ENCODE assay signal across 12 cellular contexts in the genomic region with DNA sequence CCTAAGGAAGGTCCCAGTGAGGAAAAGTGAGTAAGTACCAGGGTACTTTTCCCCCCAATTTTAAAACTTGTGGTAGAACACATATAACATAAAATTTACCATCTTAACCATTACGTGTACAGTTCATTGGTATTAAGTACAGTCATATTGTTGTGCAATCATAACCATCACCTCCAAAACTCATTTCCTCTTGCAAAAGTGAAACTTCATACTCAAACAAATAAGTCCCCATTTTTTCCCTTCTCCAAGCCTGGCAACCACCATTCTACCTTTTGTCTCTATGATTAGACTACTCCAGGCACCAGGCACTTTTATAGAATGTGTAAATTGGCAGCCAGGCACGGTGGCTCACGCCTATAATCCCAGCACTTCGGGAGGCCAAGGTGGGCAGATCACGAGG. TPM values are rescaled to one million over a fixed set of nuclear protein-coding genes. Genes with fewer than 3 reads are reported as not detected.
A peak's percentile ranks its signal among the peaks of the same experiment; 100 is the strongest.
DNase-seq lines count a peak whose midpoint lies in the region; ATAC-seq and TF ChIP-seq lines count a peak whose summit lies in the region.
"Had no signal": no experiment of that assay in that cellular context is flagged by ENCODE, and none has a peak within 500 bp of the region (broad histone marks: within the 10 kb centered on the region; RNA-seq: fewer than 3 reads in every experiment).

No MANE protein-coding gene starts in this region.

- no peak for ATAC-seq in activated naive CD8-positive, alpha-beta T cell treated with anti-CD3 and anti-CD28 coated beads, Interleukin-2, amount 10 ng/mL, durations not matched to agents 7 days and 5 days (ENCODE audit: low read depth)
- ATAC-seq in HG02885 (IDR thresholded peaks at IDR 0.05; ENCODE audit: poor library complexity, unreplicated experiment): peak; percentile 39
- ATAC-seq in stimulated activated memory B cell treated with anti-CD40 and anti-IgM and Interleukin-4, amounts not matched to agents 10 μg/mL and 1 μg/mL and 100 μg/mL, for 72 hours: peak; percentile 80
- ATAC-seq: right cardiac atrium had no signal

- no peak for TF ChIP-seq CTCF in RWPE1 (conservative IDR thresholded peaks at IDR 0.05; ENCODE audit: low read depth)

- peaks cover 30% of the 10 kb centered on the region for H3K4me1 Mint-ChIP-seq in activated naive CD8-positive, alpha-beta T cell treated with anti-CD3 and anti-CD28 coated beads, Interleukin-2, amount 10 ng/mL, durations not matched to agents 7 days and 5 days
- H3K4me1 Mint-ChIP-seq in activated naive CD8-positive, alpha-beta T cell treated with anti-CD3 and anti-CD28 coated beads for 36 hours: peaks cover 3% of the 10 kb centered on the region
- peaks cover 33% of the 10 kb centered on the region for H3K4me1 Mint-ChIP-seq in stimulated activated memory B cell treated with anti-CD40 and anti-IgM and Interleukin-4, amounts not matched to agents 10 μg/mL and 1 μg/mL and 100 μg/mL, for 72 hours

- H3K9me3 Mint-ChIP-seq in activated naive CD8-positive, alpha-beta T cell treated with anti-CD3 and anti-CD28 coated beads, Interleukin-2, amount 10 ng/mL, durations not matched to agents 7 days and 5 days: no peaks in the 10 kb centered on the region
- H3K9me3 Mint-ChIP-seq in activated naive CD8-positive, alpha-beta T cell treated with anti-CD3 and anti-CD28 coated beads for 36 hours: no peaks in the 10 kb centered on the region
- no peaks in the 10 kb centered on the region for H3K9me3 Mint-ChIP-seq in stimulated activated memory B cell treated with anti-CD40 and anti-IgM and Interleukin-4, amounts not matched to agents 10 μg/mL and 1 μg/mL and 100 μg/mL, for 72 hours
- H3K9me3 Mint-ChIP-seq: endodermal cell had no signal

- H3K27ac ChIP-seq in RWPE1: peak overlapping the region; percentile 24; the same call in 1 of the 2 replicates
- H3K27ac ChIP-seq: C4-2B had no signal

- no peak for DNase-seq in activated naive CD8-positive, alpha-beta T cell treated with anti-CD3 and anti-CD28 coated beads, Interleukin-2, amount 10 ng/mL, durations not matched to agents 7 days and 5 days
- no peak for DNase-seq in activated naive CD8-positive, alpha-beta T cell treated with anti-CD3 and anti-CD28 coated beads for 36 hours
- DNase-seq in RWPE1 (ENCODE audit: low spot score) (no peak), SK-N-DZ (ENCODE audit: low spot score) (no peak), GM03348 (ENCODE audit: low spot score) (no peak), AG08396 (ENCODE audit: low spot score) (no peak)
- DNase-seq: activated naive CD4-positive, alpha-beta T cell treated with Interleukin-2 at 50 U/mL for 16 hours; endodermal cell; right cardiac atrium had no signal

- no peak overlapping the region for H3K4me3 Mint-ChIP-seq in activated naive CD8-positive, alpha-beta T cell treated with anti-CD3 and anti-CD28 coated beads, Interleukin-2, amount 10 ng/mL, durations not matched to agents 7 days and 5 days
- no peak overlapping the region for H3K4me3 Mint-ChIP-seq in activated naive CD8-positive, alpha-beta T cell treated with anti-CD3 and anti-CD28 coated beads for 36 hours
- peak overlapping the region; percentile 42 for H3K4me3 Mint-ChIP-seq in stimulated activated memory B cell treated with anti-CD40 and anti-IgM and Interleukin-4, amounts not matched to agents 10 μg/mL and 1 μg/mL and 100 μg/mL, for 72 hours
- H3K4me3 Mint-ChIP-seq: endodermal cell had no signal

- H3K27ac Mint-ChIP-seq in activated naive CD8-positive, alpha-beta T cell treated with anti-CD3 and anti-CD28 coated beads, Interleukin-2, amount 10 ng/mL, durations not matched to agents 7 days and 5 days: peak overlapping the region; percentile 24
- H3K27ac Mint-ChIP-seq in activated naive CD8-positive, alpha-beta T cell treated with anti-CD3 and anti-CD28 coated beads for 36 hours: no peak overlapping the region
- peak overlapping the region; percentile 84 for H3K27ac Mint-ChIP-seq in stimulated activated memory B cell treated with anti-CD40 and anti-IgM and Interleukin-4, amounts not matched to agents 10 μg/mL and 1 μg/mL and 100 μg/mL, for 72 hours
- H3K27ac Mint-ChIP-seq: endodermal cell had no signal

- POLR2A ChIA-PET in activated naive CD8-positive, alpha-beta T cell treated with anti-CD3 and anti-CD28 coated beads, Interleukin-2, amount 10 ng/mL, durations not matched to agents 7 days and 5 days (lab: Charles Lee): interaction anchor here (1.2 to 2.1 kb wide), 3 partner anchors 12 to 16 kb away, joined by 3 to 6 read pairs (median 3); a partner anchor contains a TSS
- POLR2A ChIA-PET in RWPE1 (lab: Yijun Ruan, JAX; ENCODE audit: low non-redundant PET): no interaction called here

- H3K27me3 Mint-ChIP-seq in activated naive CD8-positive, alpha-beta T cell treated with anti-CD3 and anti-CD28 coated beads, Interleukin-2, amount 10 ng/mL, durations not matched to agents 7 days and 5 days: no peaks in the 10 kb centered on the region
- no peaks in the 10 kb centered on the region for H3K27me3 Mint-ChIP-seq in activated naive CD8-positive, alpha-beta T cell treated with anti-CD3 and anti-CD28 coated beads for 36 hours
- no peaks in the 10 kb centered on the region for H3K27me3 Mint-ChIP-seq in stimulated activated memory B cell treated with anti-CD40 and anti-IgM and Interleukin-4, amounts not matched to agents 10 μg/mL and 1 μg/mL and 100 μg/mL, for 72 hours

- CTCF ChIA-PET in RWPE1 (lab: Yijun Ruan, JAX): interaction anchor here (0.9 kb wide), 1 partner anchor 58 kb away, joined by 3 read pairs; no protein-coding TSS in a partner anchor

- peaks cover 57% of the 10 kb centered on the region for H3K36me3 Mint-ChIP-seq in activated naive CD8-positive, alpha-beta T cell treated with anti-CD3 and anti-CD28 coated beads, Interleukin-2, amount 10 ng/mL, durations not matched to agents 7 days and 5 days
- H3K36me3 Mint-ChIP-seq in activated naive CD8-positive, alpha-beta T cell treated with anti-CD3 and anti-CD28 coated beads for 36 hours: peaks cover 48% of the 10 kb centered on the region
- peaks cover 16% of the 10 kb centered on the region for H3K36me3 Mint-ChIP-seq in stimulated activated memory B cell treated with anti-CD40 and anti-IgM and Interleukin-4, amounts not matched to agents 10 μg/mL and 1 μg/mL and 100 μg/mL, for 72 hours

RNA-seq across cellular contexts. Expression of a gene that starts 12.2 kb away (rescaled TPM):
- total RNA-seq in activated naive CD8-positive, alpha-beta T cell treated with anti-CD3 and anti-CD28 coated beads, Interleukin-2, amount 10 ng/mL, durations not matched to agents 7 days and 5 days: 100 to 1,000 TPM; 132 to 149 TPM
- 10 to 100 TPM; 89.2 to 90.3 TPM for total RNA-seq in activated naive CD8-positive, alpha-beta T cell treated with anti-CD3 and anti-CD28 coated beads for 36 hours
- polyA plus RNA-seq in SK-N-DZ (2014; cell fraction: cytosol; rRNA removed): 398 and 437 TPM in 2 replicates
- 650 and 674 TPM in 2 replicates for polyA plus RNA-seq in SK-N-DZ (2014; cell fraction: nucleus; rRNA removed)

RNA-seq across cellular contexts. Expression of a gene that starts 27.5 kb away (rescaled TPM):
- total RNA-seq in activated naive CD8-positive, alpha-beta T cell treated with anti-CD3 and anti-CD28 coated beads, Interleukin-2, amount 10 ng/mL, durations not matched to agents 7 days and 5 days: 10 to 100 TPM; 31.5 to 31.6 TPM
- 10 to 100 TPM; 23.3 to 23.6 TPM for total RNA-seq in activated naive CD8-positive, alpha-beta T cell treated with anti-CD3 and anti-CD28 coated beads for 36 hours
- polyA plus RNA-seq in SK-N-DZ (2014; cell fraction: cytosol; rRNA removed): 16.0 and 20.1 TPM in 2 replicates
- 57.0 and 66.6 TPM in 2 replicates for polyA plus RNA-seq in SK-N-DZ (2014; cell fraction: nucleus; rRNA removed)

RNA-seq across cellular contexts. Expression of a gene that starts 40.3 kb away (rescaled TPM):
- total RNA-seq in activated naive CD8-positive, alpha-beta T cell treated with anti-CD3 and anti-CD28 coated beads, Interleukin-2, amount 10 ng/mL, durations not matched to agents 7 days and 5 days: 10 to 100 TPM; 22.8 to 26.2 TPM
- 10 to 100 TPM; 17.2 to 23.3 TPM for total RNA-seq in activated naive CD8-positive, alpha-beta T cell treated with anti-CD3 and anti-CD28 coated beads for 36 hours
- polyA plus RNA-seq in SK-N-DZ (2014; cell fraction: cytosol; rRNA removed): 8.0 and 17.9 TPM in 2 replicates
- 22.3 and 33.5 TPM in 2 replicates for polyA plus RNA-seq in SK-N-DZ (2014; cell fraction: nucleus; rRNA removed)

RNA-seq across cellular contexts. Expression of a gene that starts 47.0 kb away (rescaled TPM):
- total RNA-seq in activated naive CD8-positive, alpha-beta T cell treated with anti-CD3 and anti-CD28 coated beads, Interleukin-2, amount 10 ng/mL, durations not matched to agents 7 days and 5 days: 10 to 100 TPM; 77.9 to 78.6 TPM
- 10 to 100 TPM; 62.7 to 65.5 TPM for total RNA-seq in activated naive CD8-positive, alpha-beta T cell treated with anti-CD3 and anti-CD28 coated beads for 36 hours
- 32.5 and 38.0 TPM in 2 replicates for polyA plus RNA-seq in SK-N-DZ (2014; cell fraction: cytosol; rRNA removed)
- 70.6 and 74.9 TPM in 2 replicates for polyA plus RNA-seq in SK-N-DZ (2014; cell fraction: nucleus; rRNA removed)

RNA-seq across cellular contexts. Expression of a gene that starts 49.8 kb away (rescaled TPM):
- total RNA-seq in activated naive CD8-positive, alpha-beta T cell treated with anti-CD3 and anti-CD28 coated beads, Interleukin-2, amount 10 ng/mL, durations not matched to agents 7 days and 5 days: 10 to 100 TPM; 28.1 to 29.2 TPM
- 10 to 100 TPM; 38.4 to 44.3 TPM for total RNA-seq in activated naive CD8-positive, alpha-beta T cell treated with anti-CD3 and anti-CD28 coated beads for 36 hours
- polyA plus RNA-seq in SK-N-DZ (2014; cell fraction: cytosol; rRNA removed): 25.1 and 25.3 TPM in 2 replicates
- polyA plus RNA-seq in SK-N-DZ (2014; cell fraction: nucleus; rRNA removed): 17.6 and 23.1 TPM in 2 replicates
